In the genomic region with DNA sequence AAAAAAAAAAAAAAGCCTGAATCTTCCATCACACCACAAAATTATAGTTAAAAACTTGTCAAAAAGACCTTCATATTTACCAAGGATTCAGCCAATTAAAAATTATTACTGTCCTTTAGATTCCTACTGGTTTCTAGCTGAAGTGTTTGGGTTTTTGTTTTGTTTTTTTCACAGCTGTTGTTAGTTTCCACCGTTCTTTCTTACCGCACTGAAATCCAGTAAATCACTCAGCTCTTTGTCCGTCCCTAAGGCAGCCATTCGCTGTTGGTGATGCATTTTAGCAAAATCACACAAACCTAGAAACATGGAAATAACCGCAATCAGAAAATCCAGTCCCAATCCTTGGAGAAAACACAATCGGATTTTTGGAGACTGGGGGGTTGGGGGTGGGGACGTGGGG, we compare ENCODE assay signal across 8 cellular contexts. TPM values are rescaled to one million over a fixed set of nuclear protein-coding genes. Genes with fewer than 3 reads are reported as not detected.
DNase-seq lines count a peak whose midpoint lies in the region; ATAC-seq lines count a peak whose summit lies in the region.

No MANE protein-coding gene starts in this region.

- ATAC-seq in GM18520 (IDR thresholded peaks at IDR 0.05; ENCODE audit: unreplicated experiment) = no peak

- H3K9me3 ChIP-seq in muscle layer of duodenum (ENCODE audit: control insufficient read depth in 1 of 2, low read length in 2 of 2) = no peaks in the 10 kb centered on the region

- no peaks in the 10 kb centered on the region for H3K36me3 ChIP-seq in muscle layer of duodenum (ENCODE audit: control insufficient read depth in 1 of 2, insufficient read depth in 2 of 2, low read length in 2 of 2)

- peak overlapping the region; percentile 56 for H3K27ac ChIP-seq in muscle layer of duodenum (ENCODE audit: low read length)

- no peaks in the 10 kb centered on the region for H3K27me3 ChIP-seq in muscle layer of duodenum (ENCODE audit: low read depth, low read length)

- DNase-seq in DMS153 treated with DMSO at 0.1 percent for 48 hours (lab: John Stamatoyannopoulos, UW; ENCODE audit: unreplicated experiment) = peak; percentile 16
- peak; percentile 75 for DNase-seq in NCI-H146 (lab: John Stamatoyannopoulos, UW)
- peak; percentile 13 for DNase-seq in cerebellum (ENCODE audit: low spot score)
- DNase-seq in NCI-H524 (lab: John Stamatoyannopoulos, UW) = no peak
- DNase-seq in NCI-H2196 treated with DMSO at 0.1 percent for 48 hours (lab: John Stamatoyannopoulos, UW; ENCODE audit: unreplicated experiment) = no peak
- no peak for DNase-seq in activated naive CD4-positive, alpha-beta T cell (lab: John Stamatoyannopoulos, UW)

- H3K4me3 ChIP-seq in muscle layer of duodenum (ENCODE audit: low read depth in 1 of 2, low read length in 2 of 2) = peak overlapping the region; percentile 55 to 67

- peaks cover 4 to 19% of the 10 kb centered on the region in 2 donors for H3K4me1 ChIP-seq in muscle layer of duodenum (ENCODE audit: control insufficient read depth in 1 of 2, insufficient read depth in 2 of 2, low read length in 2 of 2)

RNA-seq across cellular contexts. Expression of a gene that starts 1.2 kb away (rescaled TPM):
- total RNA-seq in cerebellum = 549 TPM

Comparison
In these comparisons a context has a peak if more than half of its experiments do, and no peak if none do; other contexts are left out.
1. DNase-seq: peak in DMS153 treated with DMSO at 0.1 percent for 48 hours (single experiment), NCI-H146 (single experiment) and cerebellum (single experiment); none in NCI-H524 (0 of 2), NCI-H2196 treated with DMSO at 0.1 percent for 48 hours (single experiment) and activated naive CD4-positive, alpha-beta T cell (0 of 4).